ENCODE assay signal across 8 cellular contexts in genomic region chr5:115296130-115296997, GRCh38. TPM values are rescaled to one million over a fixed set of nuclear protein-coding genes. Genes with fewer than 3 reads are reported as not detected.
DNase-seq lines count a peak whose midpoint lies in the region; ATAC-seq and TF ChIP-seq lines count a peak whose summit lies in the region.

TSS of gene CCDC112 (minus strand) at chr5:115296654. CDS start at chr5:115296543, 111 bp downstream.

- no peak for DNase-seq in BJ (ENCODE audit: low read depth)
- peak; percentile 60 for DNase-seq in NCI-H748 treated with DMSO at 0.1 percent for 48 hours (lab: John Stamatoyannopoulos, UW)
- peak; percentile 76 for DNase-seq in activated CD8-positive, alpha-beta T cell treated with anti-CD3 and anti-CD28 coated beads, Interleukin-2, amount 10 ng/mL, durations not matched to agents 7 days and 5 days
- peak; percentile 45 to 47 (median 46) for DNase-seq in effector memory CD8-positive, alpha-beta T cell
- DNase-seq in mesendoderm: peak; percentile 83
- peak; percentile 53 for DNase-seq in stimulated activated CD8-positive, alpha-beta memory T cell treated with anti-CD3 and anti-CD28 coated beads, Interleukin-15, amount 100 ng/mL, for 1 hour (ENCODE audit: low read depth)

- H3K4me3 Mint-ChIP-seq in activated CD8-positive, alpha-beta T cell treated with anti-CD3 and anti-CD28 coated beads, Interleukin-2, amount 10 ng/mL, durations not matched to agents 7 days and 5 days: peak within 1 kb of the TSS; percentile 67
- peak within 1 kb of the TSS; percentile 80 to 85 for H3K4me3 Mint-ChIP-seq in effector memory CD8-positive, alpha-beta T cell

- H3K27me3 ChIP-seq in BJ (ENCODE audit: control insufficient read depth, insufficient read depth, low read length) (no peaks in the 10 kb centered on the region), mesendoderm (ENCODE audit: insufficient read depth, low read length, poor library complexity) (no peaks in the 10 kb centered on the region)

- H3K27me3 Mint-ChIP-seq in activated CD8-positive, alpha-beta T cell treated with anti-CD3 and anti-CD28 coated beads, Interleukin-2, amount 10 ng/mL, durations not matched to agents 7 days and 5 days (ENCODE audit: low read depth): peaks cover 47% of the 10 kb centered on the region
- no peaks in the 10 kb centered on the region for H3K27me3 Mint-ChIP-seq in effector memory CD8-positive, alpha-beta T cell

- H3K4me3 ChIP-seq in BJ (ENCODE audit: low read depth, low read length) (peak within 1 kb of the TSS; percentile 83), mesendoderm (ENCODE audit: low read length) (peak within 1 kb of the TSS; percentile 49)

- no peak within 1 kb of the TSS for H4K5ac ChIP-seq in mesendoderm (ENCODE audit: low read length)

- TF ChIP-seq CTCF in BJ (IDR thresholded peaks at IDR 0.05; ENCODE audit: insufficient read depth, low read depth, low read length): no peak

- peak within 1 kb of the TSS; percentile 91 for H3K56ac ChIP-seq in mesendoderm (ENCODE audit: low read length)

- peak within 1 kb of the TSS; percentile 63 for H3K9ac ChIP-seq in mesendoderm (ENCODE audit: low read length)

- peak within 1 kb of the TSS; percentile 47 for H3K4me2 ChIP-seq in mesendoderm (ENCODE audit: low read length)

- no peak within 1 kb of the TSS for H3K4ac ChIP-seq in mesendoderm (ENCODE audit: low read depth, low read length)

- TF ChIP-seq POLR2A in GM19099 (IDR thresholded peaks at IDR 0.05; ENCODE audit: extremely low read depth, insufficient read length, low read depth): peak; percentile 50

- no peaks in the 10 kb centered on the region for H3K4me1 ChIP-seq in mesendoderm (ENCODE audit: control insufficient read depth, low read depth, low read length)

- peak; percentile 85 for ATAC-seq in HG03354 (IDR thresholded peaks at IDR 0.05; ENCODE audit: poor library complexity, severe bottlenecking, unreplicated experiment)
- ATAC-seq in activated CD8-positive, alpha-beta T cell treated with anti-CD3 and anti-CD28 coated beads, Interleukin-2, amount 10 ng/mL, durations not matched to agents 7 days and 5 days: peak; percentile 88
- peak; percentile 81 for ATAC-seq in effector memory CD8-positive, alpha-beta T cell (replicated peaks)

- H2BK15ac ChIP-seq in mesendoderm (replicated peaks; ENCODE audit: low read depth): no peak within 1 kb of the TSS

- peaks cover 4% of the 10 kb centered on the region for H3K79me2 ChIP-seq in mesendoderm (ENCODE audit: control insufficient read depth, insufficient read depth, low read length)

- H3K36me3 Mint-ChIP-seq in activated CD8-positive, alpha-beta T cell treated with anti-CD3 and anti-CD28 coated beads, Interleukin-2, amount 10 ng/mL, durations not matched to agents 7 days and 5 days (ENCODE audit: low read depth): no peaks in the 10 kb centered on the region
- no peaks in the 10 kb centered on the region for H3K36me3 Mint-ChIP-seq in effector memory CD8-positive, alpha-beta T cell (ENCODE audit: insufficient read depth)

- H3K27ac ChIP-seq in mesendoderm (ENCODE audit: low read depth, low read length): no peak within 1 kb of the TSS

- no peaks in the 10 kb centered on the region for H3K9me3 Mint-ChIP-seq in activated CD8-positive, alpha-beta T cell treated with anti-CD3 and anti-CD28 coated beads, Interleukin-2, amount 10 ng/mL, durations not matched to agents 7 days and 5 days (ENCODE audit: insufficient read depth)
- H3K9me3 Mint-ChIP-seq in effector memory CD8-positive, alpha-beta T cell: peaks cover 2 to 8% of the 10 kb centered on the region in 2 donors

- POLR2A ChIA-PET in BJ (lab: Charles Lee): no interaction called here
- POLR2A ChIA-PET in activated CD8-positive, alpha-beta T cell treated with anti-CD3 and anti-CD28 coated beads, Interleukin-2, amount 10 ng/mL, durations not matched to agents 7 days and 5 days (lab: Charles Lee): interaction anchor here (2.6 kb wide), 1 partner anchor 34 kb away, joined by 7 read pairs; the partner anchor contains the start of gene PGGT1B

- CTCF ChIA-PET in BJ (lab: Yijun Ruan, JAX): interaction anchor here (0.6 to 4.6 kb wide), 6 partner anchors 10 to 847 kb away, joined by 3 to 24 read pairs (median 3); no protein-coding TSS in a partner anchor
- CTCF ChIA-PET in activated CD8-positive, alpha-beta T cell treated with anti-CD3 and anti-CD28 coated beads, Interleukin-2, amount 10 ng/mL, durations not matched to agents 7 days and 5 days (lab: Charles Lee): interaction anchor here (0.6 to 3.1 kb wide), 2 partner anchors 13 to 199 kb away, joined by 3 to 11 read pairs; no protein-coding TSS in a partner anchor

- peaks cover 2% of the 10 kb centered on the region for H3K79me1 ChIP-seq in mesendoderm (ENCODE audit: low read length)

- H3K4me1 Mint-ChIP-seq in activated CD8-positive, alpha-beta T cell treated with anti-CD3 and anti-CD28 coated beads, Interleukin-2, amount 10 ng/mL, durations not matched to agents 7 days and 5 days (ENCODE audit: low read depth): peaks cover 5% of the 10 kb centered on the region
- peaks cover 11 to 14% of the 10 kb centered on the region in 2 donors for H3K4me1 Mint-ChIP-seq in effector memory CD8-positive, alpha-beta T cell (ENCODE audit: low read depth in 2 of 2)

- H2BK5ac ChIP-seq in mesendoderm (ENCODE audit: low read length): no peak within 1 kb of the TSS

- no peak within 1 kb of the TSS for H4K8ac ChIP-seq in mesendoderm (ENCODE audit: low read depth, low read length)

- no peak within 1 kb of the TSS for H2BK120ac ChIP-seq in mesendoderm (ENCODE audit: low read depth, low read length)

- peak within 1 kb of the TSS; percentile 85 for H3K18ac ChIP-seq in mesendoderm (ENCODE audit: low read length)

- no peak within 1 kb of the TSS for H3K27ac Mint-ChIP-seq in activated CD8-positive, alpha-beta T cell treated with anti-CD3 and anti-CD28 coated beads, Interleukin-2, amount 10 ng/mL, durations not matched to agents 7 days and 5 days
- H3K27ac Mint-ChIP-seq in effector memory CD8-positive, alpha-beta T cell: peak within 1 kb of the TSS; percentile 45 to 74

- no peak within 1 kb of the TSS for H3K23ac ChIP-seq in mesendoderm (ENCODE audit: low read length)

- H3K36me3 ChIP-seq in BJ (ENCODE audit: control insufficient read depth, insufficient read depth, low read length) (no peaks in the 10 kb centered on the region), mesendoderm (ENCODE audit: control insufficient read depth, insufficient read depth, low read length) (no peaks in the 10 kb centered on the region)

- no peak within 1 kb of the TSS for H2AK5ac ChIP-seq in mesendoderm (ENCODE audit: low read length)

- no CpG with 5 or more reads among the region's 85 CpGs for WGBS in mesendoderm (ENCODE audit: extremely low coverage, insufficient coverage, low lambda C conversion rate)

RNA-seq across cellular contexts. Expression of gene CCDC112, which starts in this region (rescaled TPM):
- 0.40 and 1.1 TPM in 2 replicates for polyA plus RNA-seq in BJ (2011; rRNA removed)
- polyA minus RNA-seq in BJ (2011; rRNA and poly(A)+ RNA removed): 0.24 and 0.46 TPM in 2 replicates
- total RNA-seq in activated CD8-positive, alpha-beta T cell treated with anti-CD3 and anti-CD28 coated beads, Interleukin-2, amount 10 ng/mL, durations not matched to agents 7 days and 5 days: under 1 TPM; 0.50 to 0.71 TPM
- 36.5 TPM for polyA plus RNA-seq in mesendoderm (2013, experiment 1 of 2)
- polyA plus RNA-seq in mesendoderm (2013, experiment 2 of 2): 38.3 TPM

Comparison
In these comparisons a context has a peak if more than half of its experiments do, and no peak if none do; other contexts are left out.
1. Peak in DNase-seq and ATAC-seq in activated CD8-positive, alpha-beta T cell treated with anti-CD3 and anti-CD28 coated beads, Interleukin-2, amount 10 ng/mL, durations not matched to agents 7 days and 5 days; RNA of the gene not detected or under 1 TPM.